22 cellular contexts compared by ENCODE assay signal in genomic region chr6:28531479-28532128, GRCh38. TPM values are rescaled to one million over a fixed set of nuclear protein-coding genes. Genes with fewer than 3 reads are reported as not detected.
DNase-seq lines count a peak whose midpoint lies in the region; ATAC-seq and TF ChIP-seq lines count a peak whose summit lies in the region.
"Had no signal": no experiment of that assay in that cellular context is flagged by ENCODE, and none has a peak within 500 bp of the region (broad histone marks: within the 10 kb centered on the region; RNA-seq: fewer than 3 reads in every experiment).

No MANE protein-coding gene starts in this region.

- 59% methylated on average over 6 of the region's 7 CpGs for WGBS in right lobe of liver (ENCODE audit: insufficient coverage, low coverage, low lambda C conversion rate, missing lambda C conversion rate)
- WGBS in stomach, 5 donors = 70 to 75% (median 71%) methylated on average over 7 of the region's 7 CpGs

- H3K27ac ChIP-seq in brain microvascular endothelial cell (no peak overlapping the region), right lobe of liver (no peak overlapping the region), stomach (no peak overlapping the region)
- H3K27ac ChIP-seq: gastrocnemius medialis, left ventricle myocardium inferior, SK-N-MC had no signal

- no peaks in the 10 kb centered on the region for H3K36me3 Mint-ChIP-seq in activated T-helper 17 cell treated with anti-CD3 and anti-CD28 coated beads, Interleukin-2, amount 50 U/mL, for 72 hours (ENCODE audit: low read depth)
- H3K36me3 Mint-ChIP-seq: activated naive CD4-positive, alpha-beta T cell treated with anti-CD3 and anti-CD28 coated beads, Interleukin-2, amount 50 U/mL, for 24 hours had no signal

- no peak for TF ChIP-seq POLR2A in right lobe of liver (IDR thresholded peaks at IDR 0.05)
- no peak for TF ChIP-seq POLR2A in stomach (IDR thresholded peaks at IDR 0.05)

- H3K27me3 ChIP-seq in brain microvascular endothelial cell (replicated peaks) = no peaks in the 10 kb centered on the region
- no peaks in the 10 kb centered on the region for H3K27me3 ChIP-seq in right lobe of liver
- peaks cover 0 to 55% (median 8%) of the 10 kb centered on the region in 3 donors for H3K27me3 ChIP-seq in stomach
- H3K27me3 ChIP-seq: gastrocnemius medialis had no signal

- H3K4me3 Mint-ChIP-seq in activated T-helper 17 cell treated with anti-CD3 and anti-CD28 coated beads, Interleukin-2, amount 50 U/mL, for 72 hours = no peak overlapping the region
- H3K4me3 Mint-ChIP-seq: activated naive CD4-positive, alpha-beta T cell treated with anti-CD3 and anti-CD28 coated beads, Interleukin-2, amount 50 U/mL, for 24 hours; activated T-cell treated with anti-CD3 and anti-CD28 coated beads, Interleukin-2, amount 50 U/mL, for 4 hours; HFFc6; IgD-negative memory B cell had no signal

- no peaks in the 10 kb centered on the region for H3K4me1 Mint-ChIP-seq in activated T-helper 17 cell treated with anti-CD3 and anti-CD28 coated beads, Interleukin-2, amount 50 U/mL, for 72 hours

- no peak for TF ChIP-seq EP300 in stomach (IDR thresholded peaks at IDR 0.05)

- H3K4me1 ChIP-seq in right lobe of liver (no peaks in the 10 kb centered on the region), stomach (no peaks in the 10 kb centered on the region)
- H3K4me1 ChIP-seq: gastrocnemius medialis, left ventricle myocardium inferior had no signal

- H3K9me3 Mint-ChIP-seq in activated T-helper 17 cell treated with anti-CD3 and anti-CD28 coated beads, Interleukin-2, amount 50 U/mL, for 72 hours = no peaks in the 10 kb centered on the region
- H3K9me3 Mint-ChIP-seq: activated naive CD4-positive, alpha-beta T cell treated with anti-CD3 and anti-CD28 coated beads, Interleukin-2, amount 50 U/mL, for 24 hours; activated T-cell treated with anti-CD3 and anti-CD28 coated beads, Interleukin-2, amount 50 U/mL, for 4 hours; HFFc6 had no signal

- peaks cover 29% of the 10 kb centered on the region for H3K27me3 Mint-ChIP-seq in activated T-helper 17 cell treated with anti-CD3 and anti-CD28 coated beads, Interleukin-2, amount 50 U/mL, for 72 hours

- peak; percentile 15 for TF ChIP-seq CTCF in brain microvascular endothelial cell (IDR thresholded peaks at IDR 0.05; ENCODE audit: low read depth, low read length, missing control alignments)
- peak in 3 of 4 donors; percentile 6 to 21 (median 12) for TF ChIP-seq CTCF in right lobe of liver (IDR thresholded peaks at IDR 0.05)
- TF ChIP-seq CTCF in stomach (IDR thresholded peaks at IDR 0.05) = no peak

- no peaks in the 10 kb centered on the region for H3K9me3 ChIP-seq in right lobe of liver
- peaks cover 0 to 3% (median 0%) of the 10 kb centered on the region in 4 donors for H3K9me3 ChIP-seq in stomach
- H3K9me3 ChIP-seq: gastrocnemius medialis, left ventricle myocardium inferior had no signal

- peak in 2 of 4 donors; percentile 17 to 50 for ATAC-seq in right lobe of liver
- ATAC-seq in activated T-helper 17 cell treated with anti-CD3 and anti-CD28 coated beads, Interleukin-2, amount 50 U/mL, for 72 hours (replicated peaks) = no peak
- ATAC-seq: activated T-cell treated with anti-CD3 and anti-CD28 coated beads, Interleukin-2, amount 50 U/mL, for 4 hours; gastrocnemius medialis; sciatic nerve had no signal

- DNase-seq in NCI-H446 treated with DMSO at 0.1 percent for 48 hours (lab: John Stamatoyannopoulos, UW) (peak; percentile 1), NCI-H446 (lab: John Stamatoyannopoulos, UW) (no peak), NCI-H69 (lab: John Stamatoyannopoulos, UW) (peak; percentile 6), brain microvascular endothelial cell (no peak), right lobe of liver (no peak), stomach (no peak), NCI-H2171 treated with DMSO at 0.1 percent for 48 hours (lab: John Stamatoyannopoulos, UW) (no peak)
- DNase-seq: activated CD4-positive, alpha-beta T cell treated with anti-CD3 and anti-CD28 coated beads, Interleukin-2, amount 50 U/mL, for 4 hours; activated T-cell treated with anti-CD3 and anti-CD28 coated beads, Interleukin-2, amount 50 U/mL, for 4 hours; cortex of kidney; gastrocnemius medialis; HFFc6; left ventricle myocardium inferior had no signal

- in situ Hi-C loops in brain microvascular endothelial cell (cut with HindIII; ENCODE audit: low pct_ligation_motif_present, low sequenced_read_pairs) = no loop called here

- no peak overlapping the region for H3K27ac Mint-ChIP-seq in activated T-helper 17 cell treated with anti-CD3 and anti-CD28 coated beads, Interleukin-2, amount 50 U/mL, for 72 hours
- H3K27ac Mint-ChIP-seq: activated naive CD4-positive, alpha-beta T cell treated with anti-CD3 and anti-CD28 coated beads, Interleukin-2, amount 50 U/mL, for 24 hours; HFFc6; IgD-negative memory B cell had no signal

- H3K36me3 ChIP-seq in brain microvascular endothelial cell (replicated peaks) (no peaks in the 10 kb centered on the region), right lobe of liver (no peaks in the 10 kb centered on the region), stomach (no peaks in the 10 kb centered on the region)
- H3K36me3 ChIP-seq: gastrocnemius medialis, left ventricle myocardium inferior had no signal

- H3K4me3 ChIP-seq in brain microvascular endothelial cell (ENCODE audit: low read depth, low read length) (no peak overlapping the region), right lobe of liver (no peak overlapping the region), stomach (no peak overlapping the region)
- H3K4me3 ChIP-seq: gastrocnemius medialis, left ventricle myocardium inferior, SK-N-MC had no signal

- intact Hi-C loops in right lobe of liver (cut with DNase I) = no loop called here
- intact Hi-C loops in stomach (cut with DNase I; ENCODE audit: low total_unique reads) = no loop called here

RNA-seq across cellular contexts. Expression of gene GPX5, which starts 5.9 kb away (rescaled TPM):
- not detected for total RNA-seq in right lobe of liver
- total RNA-seq in stomach = not detected
- not detected for polyA plus RNA-seq in stomach
- not detected for total RNA-seq in activated T-helper 17 cell treated with anti-CD3 and anti-CD28 coated beads, Interleukin-2, amount 50 U/mL, for 72 hours
- total RNA-seq: A172; activated T-cell treated with anti-CD3 and anti-CD28 coated beads, Interleukin-2, amount 50 U/mL, for 4 hours; endothelial cell of umbilical vein; gastrocnemius medialis; HFFc6; left ventricle myocardium inferior; omental fat pad; sciatic nerve; ureter had no signal
- polyA plus RNA-seq: endothelial cell of umbilical vein, IgD-negative memory B cell had no signal

RNA-seq across cellular contexts. Expression of gene GPX6, which starts 16.0 kb away (rescaled TPM):
- total RNA-seq in right lobe of liver (not detected), stomach (not detected)
- not detected for polyA plus RNA-seq in stomach
- total RNA-seq in activated T-helper 17 cell treated with anti-CD3 and anti-CD28 coated beads, Interleukin-2, amount 50 U/mL, for 72 hours = not detected
- total RNA-seq: A172; activated T-cell treated with anti-CD3 and anti-CD28 coated beads, Interleukin-2, amount 50 U/mL, for 4 hours; endothelial cell of umbilical vein; gastrocnemius medialis; HFFc6; left ventricle myocardium inferior; omental fat pad; sciatic nerve; ureter had no signal
- polyA plus RNA-seq: endothelial cell of umbilical vein, IgD-negative memory B cell had no signal

Comparison
In these comparisons a context has a peak if more than half of its experiments do, and no peak if none do; other contexts are left out.
1. DNase-seq: peak in NCI-H446 treated with DMSO at 0.1 percent for 48 hours (single experiment) and NCI-H69 (single experiment); none in NCI-H446 (0 of 2), brain microvascular endothelial cell (single experiment), right lobe of liver (0 of 3), stomach (single experiment) and NCI-H2171 treated with DMSO at 0.1 percent for 48 hours (single experiment).
2. CTCF ChIP-seq: peak in brain microvascular endothelial cell (single experiment) and right lobe of liver (3 of 4); none in stomach (0 of 7).